ENCODE assay signal across 8 cellular contexts in the genomic region with DNA sequence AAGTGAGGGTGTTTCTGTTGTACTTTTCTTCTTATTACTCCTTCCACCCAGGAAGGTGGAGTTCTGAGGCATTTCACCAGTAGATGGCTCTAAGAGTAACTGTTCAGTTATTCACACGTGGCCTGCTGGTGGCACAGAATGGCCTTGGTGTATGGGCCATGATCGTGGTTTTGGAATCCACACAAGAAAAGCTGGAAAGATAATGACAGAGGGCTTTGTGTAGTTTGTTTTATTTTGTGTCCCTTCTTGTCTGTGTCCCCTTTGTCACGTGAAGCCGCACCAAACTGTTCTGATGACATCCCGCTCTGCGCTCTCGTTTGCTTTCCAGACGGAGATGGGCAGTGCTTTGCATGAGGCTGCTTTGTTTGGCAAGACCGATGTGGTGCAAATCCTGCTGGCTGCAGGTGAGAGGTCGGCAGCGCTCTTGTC.
DNase-seq lines count a peak whose midpoint lies in the region; ATAC-seq and TF ChIP-seq lines count a peak whose summit lies in the region.

No MANE protein-coding gene starts in this region.

- no peaks in the 10 kb centered on the region for H3K9me2 ChIP-seq in PC-3 (replicated peaks; ENCODE audit: low read length)

- intact Hi-C loops in PC-3 (cut with micrococcal nuclease), result loop anchor here (10.0 kb wide), 1 partner anchor 222 kb away; no protein-coding TSS in a partner anchor

- peak; percentile 74 for ATAC-seq in PC-3
- ATAC-seq in GM18867 (IDR thresholded peaks at IDR 0.05; ENCODE audit: unreplicated experiment), result no peak

- no TSS peak for BruUV-seq in PC-3 (replicated peaks; lab: Mats Ljungman, UMichigan)

- H3K4me2 ChIP-seq in PC-3 (ENCODE audit: low read length), result no peak overlapping the region

- H3K9me3 ChIP-seq in PC-3 (ENCODE audit: low read length), result no peaks in the 10 kb centered on the region

- no peak overlapping the region for H3K27ac ChIP-seq in PC-3 (ENCODE audit: low read length)

- H2AFZ ChIP-seq in PC-3 (ENCODE audit: low read length), result no peak overlapping the region

- no peaks in the 10 kb centered on the region; the same call in 1 of the 2 replicates for H3K4me1 ChIP-seq in PC-3 (ENCODE audit: insufficient read depth, low read length)

- peaks cover 12% of the 10 kb centered on the region; the same call in 1 of the 2 replicates for H3K36me3 ChIP-seq in PC-3 (ENCODE audit: low read depth, low read length)

- TF ChIP-seq CTCF in PC-3 (conservative IDR thresholded peaks at IDR 0.05; ENCODE audit: low read depth, low read length), result peak; percentile 67
- peak; percentile 40 for TF ChIP-seq CTCF in fibroblast of villous mesenchyme (IDR thresholded peaks at IDR 0.05; ENCODE audit: insufficient read depth, low read depth, low read length)

- H3F3A ChIP-seq in PC-3 (ENCODE audit: low read length, unreplicated experiment), result no peaks in the 10 kb centered on the region

- POLR2A ChIA-PET in PC-3 (lab: Charles Lee; ENCODE audit: unreplicated experiment), result no interaction called here

- no peaks in the 10 kb centered on the region for H4K20me1 ChIP-seq in PC-3 (ENCODE audit: low read length)

- CTCF ChIA-PET in PC-3 (lab: Charles Lee), result no interaction called here

- no peak overlapping the region for H3K9ac ChIP-seq in PC-3 (ENCODE audit: low read length)

- H3K4me3 ChIP-seq in PC-3 (ENCODE audit: low read length) (no peak overlapping the region), fibroblast of villous mesenchyme (ENCODE audit: low read depth, low read length) (no peak overlapping the region)

- no peaks in the 10 kb centered on the region for H3K27me3 ChIP-seq in PC-3 (ENCODE audit: low read length)

- H3K79me2 ChIP-seq in PC-3 (ENCODE audit: low read length), result no peaks in the 10 kb centered on the region

- DNase-seq in NCI-H748 (lab: John Stamatoyannopoulos, UW; ENCODE audit: unreplicated experiment), result peak; percentile 26
- no peak for DNase-seq in NCI-H748 treated with DMSO at 0.1 percent for 48 hours (lab: John Stamatoyannopoulos, UW)
- DNase-seq in PC-3, result peak; percentile 45
- no peak for DNase-seq in fibroblast of villous mesenchyme (ENCODE audit: low read depth)
- DNase-seq in superior temporal gyrus (ENCODE audit: extremely low spot score), result peak; percentile 92
- DNase-seq in ecto neural progenitor cell (ENCODE audit: low spot score), result no peak
- DNase-seq in stimulated activated naive CD4-positive, alpha-beta T cell (lab: John Stamatoyannopoulos, UW), result no peak

Comparison
In these comparisons a context has a peak if more than half of its experiments do, and no peak if none do; other contexts are left out.
1. DNase-seq: peak in NCI-H748 (single experiment), PC-3 (single experiment) and superior temporal gyrus (single experiment); none in NCI-H748 treated with DMSO at 0.1 percent for 48 hours (single experiment), fibroblast of villous mesenchyme (single experiment), ecto neural progenitor cell (single experiment) and stimulated activated naive CD4-positive, alpha-beta T cell (0 of 6).